9 cellular contexts compared by ENCODE assay signal in the genomic region with DNA sequence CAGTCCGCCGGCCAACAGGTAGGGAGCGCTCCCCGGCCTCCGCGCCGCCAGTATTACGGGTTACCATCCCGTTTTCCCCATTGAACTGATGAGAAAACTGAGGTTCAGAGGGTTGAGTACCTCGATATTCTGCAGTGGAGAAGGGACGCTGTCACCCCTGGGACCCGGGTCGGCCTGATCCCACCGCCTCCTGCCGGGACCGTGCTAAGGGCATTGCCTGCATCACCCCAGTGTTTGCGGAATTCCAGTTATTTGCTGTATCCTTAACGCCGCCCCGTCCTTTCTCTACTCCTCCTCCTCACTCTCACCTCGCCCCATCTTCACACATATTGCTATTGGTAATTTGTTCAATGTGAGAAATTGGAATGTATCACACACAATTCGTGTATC. TPM values are rescaled to one million over a fixed set of nuclear protein-coding genes. Genes with fewer than 3 reads are reported as not detected.
DNase-seq lines count a peak whose midpoint lies in the region; ATAC-seq, FAIRE-seq and TF ChIP-seq lines count a peak whose summit lies in the region.
"Had no signal": no experiment of that assay in that cellular context is flagged by ENCODE, and none has a peak within 500 bp of the region (broad histone marks: within the 10 kb centered on the region; RNA-seq: fewer than 3 reads in every experiment).

No MANE protein-coding gene starts in this region.

- no peaks in the 10 kb centered on the region for H3K36me3 Mint-ChIP-seq in IgD-negative memory B cell
- H3K36me3 Mint-ChIP-seq in natural killer cell treated with Interleukin-12 subunit alpha and Interleukin-12 subunit beta and Interleukin-15 and Interleukin-18, amount 100 ng/mL, for 72 hours, result peaks cover 4% of the 10 kb centered on the region

- no peaks in the 10 kb centered on the region for H3K9me3 Mint-ChIP-seq in IgD-negative memory B cell
- H3K9me3 Mint-ChIP-seq in natural killer cell treated with Interleukin-12 subunit alpha and Interleukin-12 subunit beta and Interleukin-15 and Interleukin-18, amount 100 ng/mL, for 72 hours, result no peaks in the 10 kb centered on the region

- H3K4me3 Mint-ChIP-seq in IgD-negative memory B cell, result peak overlapping the region; percentile 58 to 96 (median 85)
- H3K4me3 Mint-ChIP-seq in natural killer cell treated with Interleukin-12 subunit alpha and Interleukin-12 subunit beta and Interleukin-15 and Interleukin-18, amount 100 ng/mL, for 72 hours, result peak overlapping the region; percentile 77

- H3K27ac ChIP-seq in effector memory CD4-positive, alpha-beta T cell (ENCODE audit: insufficient read depth, low read length, poor library complexity, severe bottlenecking), result no peak overlapping the region

- TF ChIP-seq POLR2A in H54 (IDR thresholded peaks at IDR 0.05; ENCODE audit: low read depth, low read length), result no peak

- H3K4me1 ChIP-seq in effector memory CD4-positive, alpha-beta T cell (ENCODE audit: control insufficient read depth, insufficient read depth, low read length, poor library complexity, severe bottlenecking), result peaks cover 14% of the 10 kb centered on the region

- peaks cover 30 to 33% (median 32%) of the 10 kb centered on the region in 3 donors for H3K4me1 Mint-ChIP-seq in IgD-negative memory B cell
- peaks cover 12 to 15% of the 10 kb centered on the region in 2 donors for H3K4me1 Mint-ChIP-seq in natural killer cell treated with Interleukin-12 subunit alpha and Interleukin-12 subunit beta and Interleukin-15 and Interleukin-18, amount 100 ng/mL, for 72 hours (ENCODE audit: low read depth in 2 of 2)

- POLR2A ChIA-PET in HEK293T (lab: Yijun Ruan, JAX), result no interaction called here

- H3K27me3 Mint-ChIP-seq in IgD-negative memory B cell, result peaks cover 40% of the 10 kb centered on the region
- H3K27me3 Mint-ChIP-seq in natural killer cell treated with Interleukin-12 subunit alpha and Interleukin-12 subunit beta and Interleukin-15 and Interleukin-18, amount 100 ng/mL, for 72 hours, result peaks cover 34 to 35% of the 10 kb centered on the region in 2 donors

- CTCF ChIA-PET in HEK293T (lab: Yijun Ruan, JAX), result no interaction called here

- H3K27me3 ChIP-seq in effector memory CD4-positive, alpha-beta T cell (replicated peaks; ENCODE audit: control insufficient read depth, insufficient read depth, low read length, poor library complexity, severe bottlenecking), result peaks cover 34% of the 10 kb centered on the region

- no peak overlapping the region for H3K27ac Mint-ChIP-seq in IgD-negative memory B cell
- H3K27ac Mint-ChIP-seq in natural killer cell treated with Interleukin-12 subunit alpha and Interleukin-12 subunit beta and Interleukin-15 and Interleukin-18, amount 100 ng/mL, for 72 hours, result no peak overlapping the region

- H3K36me3 ChIP-seq in effector memory CD4-positive, alpha-beta T cell (ENCODE audit: control insufficient read depth, insufficient read depth, low read length), result no peaks in the 10 kb centered on the region

- no peak for ATAC-seq in natural killer cell treated with Interleukin-12 subunit alpha and Interleukin-12 subunit beta and Interleukin-15 and Interleukin-18, amount 100 ng/mL, for 72 hours
- ATAC-seq in HG02884 (IDR thresholded peaks at IDR 0.05; ENCODE audit: unreplicated experiment), result no peak
- no peak for ATAC-seq in GM18858 (IDR thresholded peaks at IDR 0.05; ENCODE audit: unreplicated experiment)

- H3K9me3 ChIP-seq in effector memory CD4-positive, alpha-beta T cell (ENCODE audit: control insufficient read depth, low read length), result no peaks in the 10 kb centered on the region

- H3K4me3 ChIP-seq in AG10803 (ENCODE audit: low read length), result peak overlapping the region; percentile 77
- peak overlapping the region; percentile 25 for H3K4me3 ChIP-seq in effector memory CD4-positive, alpha-beta T cell (ENCODE audit: insufficient read depth, low read depth, low read length, poor library complexity, severe bottlenecking)

- FAIRE-seq in H54 (lab: Jason Lieb, UNC), result no peak

- TF ChIP-seq CTCF in AG10803 (conservative IDR thresholded peaks at IDR 0.05; ENCODE audit: low read length), result no peak

- DNase-seq in AG10803 (ENCODE audit: low read depth) (peak; percentile 29), HEK293T (ENCODE audit: extremely low spot score) (no peak), H54 (ENCODE audit: insufficient read length, low spot score) (no peak)
- DNase-seq in effector memory CD4-positive, alpha-beta T cell, result no peak
- no peak for DNase-seq in natural killer cell treated with Interleukin-12 subunit alpha and Interleukin-12 subunit beta and Interleukin-15 and Interleukin-18, amount 100 ng/mL, for 72 hours (ENCODE audit: low spot score)
- DNase-seq: amniotic stem cell had no signal

TF ChIP-seq in HEK293T, 16 proteins besides CTCF, POLR2A, EP300 and RAD21:
- TF ChIP-seq FOXA1 (IDR thresholded peaks at IDR 0.05), result no peak
- TF ChIP-seq FOXK2 (IDR thresholded peaks at IDR 0.05), result no peak
- TF ChIP-seq SP1 (IDR thresholded peaks at IDR 0.05), result no peak
- TF ChIP-seq SUZ12 (IDR thresholded peaks at IDR 0.05), result no peak

RNA-seq across cellular contexts. Expression of gene A4GALT, which starts 0.4 kb away (rescaled TPM):
- not detected for polyA plus RNA-seq in IgD-negative memory B cell
- under 1 TPM in 1 of 2 donors, not detected in 1; 0.33 TPM for total RNA-seq in natural killer cell treated with Interleukin-12 subunit alpha and Interleukin-12 subunit beta and Interleukin-15 and Interleukin-18, amount 100 ng/mL, for 72 hours
